ENCODE assay signal across 8 cellular contexts in the genomic region with DNA sequence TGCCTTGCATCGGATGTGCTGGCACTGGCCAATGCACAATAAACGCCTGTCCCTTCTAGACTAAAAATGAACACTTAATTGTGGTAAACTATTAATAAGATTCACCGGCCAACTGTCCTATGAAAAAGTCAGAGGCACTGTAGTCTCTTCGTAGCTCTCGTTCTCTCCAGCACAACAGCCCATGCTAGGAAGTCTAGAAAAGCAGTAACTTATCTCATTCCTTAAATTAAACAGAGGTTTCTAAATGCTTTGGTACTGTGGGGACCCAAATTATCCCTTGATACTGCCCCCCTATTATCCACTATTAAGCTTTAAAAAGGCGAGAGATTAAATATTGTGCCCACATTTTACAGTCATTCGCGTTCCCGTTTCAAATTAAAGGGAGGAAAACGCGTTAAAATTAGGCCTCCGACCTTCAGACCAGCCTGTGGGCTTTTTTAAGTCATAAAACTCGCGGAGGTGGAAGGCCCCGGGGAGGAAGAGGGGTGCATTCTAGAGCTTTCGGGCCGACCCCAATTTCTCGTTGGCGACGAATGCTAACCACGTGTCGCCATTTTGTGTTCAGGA. TPM values are rescaled to one million over a fixed set of nuclear protein-coding genes. Genes with fewer than 3 reads are reported as not detected.
A peak's percentile ranks its signal among the peaks of the same experiment; 100 is the strongest.
DNase-seq lines count a peak whose midpoint lies in the region; ATAC-seq and TF ChIP-seq lines count a peak whose summit lies in the region.

No MANE protein-coding gene starts in this region.

- no TSS peak for BruUV-seq in MCF 10A (replicated peaks; lab: Mats Ljungman, UMichigan)

- H3K27ac ChIP-seq in C4-2B (peak overlapping the region; percentile 98), KMS-11 (peak overlapping the region; percentile 100)

- H3K9me3 Mint-ChIP-seq in MCF 10A (ENCODE audit: unreplicated experiment) (no peaks in the 10 kb centered on the region), mesothelial cell of epicardium (no peaks in the 10 kb centered on the region)

- POLR2A ChIA-PET in MCF 10A (lab: Yijun Ruan, JAX), result interaction anchor here (0.6 to 14.0 kb wide), 17 partner anchors 10 to 257 kb away, joined by 3 to 328 read pairs (median 4); a partner anchor contains a TSS

- TF ChIP-seq CTCF in C4-2B (conservative IDR thresholded peaks at IDR 0.05) (no peak), KMS-11 (conservative IDR thresholded peaks at IDR 0.05; ENCODE audit: low read depth, low read length) (no peak), MCF 10A (IDR thresholded peaks at IDR 0.05; ENCODE audit: unreplicated experiment) (no peak), mesothelial cell of epicardium (IDR thresholded peaks at IDR 0.05; ENCODE audit: unreplicated experiment) (no peak)

- CTCF ChIA-PET in MCF 10A (lab: Yijun Ruan, JAX), result interaction anchor here (0.8 to 2.7 kb wide), 9 partner anchors 10 to 173 kb away, joined by 3 to 17 read pairs (median 5); no protein-coding TSS in a partner anchor

- H3K36me3 Mint-ChIP-seq in MCF 10A (ENCODE audit: insufficient read depth, unreplicated experiment), result peaks cover 48% of the 10 kb centered on the region
- peaks cover 17% of the 10 kb centered on the region for H3K36me3 Mint-ChIP-seq in mesothelial cell of epicardium

- peaks cover 4% of the 10 kb centered on the region; the same call in 1 of the 2 replicates for H3K36me3 ChIP-seq in KMS-11 (ENCODE audit: insufficient read depth)

- no peaks in the 10 kb centered on the region for H3K27me3 Mint-ChIP-seq in MCF 10A (ENCODE audit: insufficient read depth, unreplicated experiment)
- no peaks in the 10 kb centered on the region for H3K27me3 Mint-ChIP-seq in mesothelial cell of epicardium (ENCODE audit: low read depth)

- H3K4me3 ChIP-seq in KMS-11 (IDR thresholded peaks at IDR 0.05; ENCODE audit: insufficient read depth, low read depth, low read length), result peak overlapping the region; percentile 96

- H3K4me3 Mint-ChIP-seq in MCF 10A (ENCODE audit: unreplicated experiment) (peak overlapping the region; percentile 94), mesothelial cell of epicardium (peak overlapping the region; percentile 92)

- peak; percentile 11 for DNase-seq in MCF 10A (ENCODE audit: unreplicated experiment)
- no peak for DNase-seq in mesothelial cell of epicardium (ENCODE audit: low spot score in 2 of 2, unreplicated experiment in 2 of 2)
- DNase-seq in NCI-H526 treated with DMSO at 0.1 percent for 48 hours (lab: John Stamatoyannopoulos, UW), result no peak

- intact Hi-C loops in MCF 10A (cut with micrococcal nuclease), result loop anchor here (1.0 to 5.0 kb wide), 3 partner anchors 57 to 171 kb away; a partner anchor contains a TSS

- H3K4me1 Mint-ChIP-seq in MCF 10A (ENCODE audit: insufficient read depth, unreplicated experiment) (peaks cover 38% of the 10 kb centered on the region), mesothelial cell of epicardium (peaks cover 46% of the 10 kb centered on the region)

- H4K20me1 ChIP-seq in KMS-11 (ENCODE audit: insufficient read depth), result no peaks in the 10 kb centered on the region

- peaks cover 31% of the 10 kb centered on the region for H3K79me2 ChIP-seq in KMS-11 (ENCODE audit: insufficient read depth, low read depth)

- H3K27ac Mint-ChIP-seq in MCF 10A (ENCODE audit: low read depth, unreplicated experiment), result peak overlapping the region; percentile 100
- peak overlapping the region; percentile 100 for H3K27ac Mint-ChIP-seq in mesothelial cell of epicardium

- peaks cover 47% of the 10 kb centered on the region for H3K4me1 ChIP-seq in KMS-11 (ENCODE audit: low read depth, poor library complexity, severe bottlenecking)

- ATAC-seq in GM21381 (IDR thresholded peaks at IDR 0.05; ENCODE audit: unreplicated experiment) (no peak), HG02798 (IDR thresholded peaks at IDR 0.05; ENCODE audit: poor library complexity, unreplicated experiment) (no peak), GM21737 (IDR thresholded peaks at IDR 0.05; ENCODE audit: unreplicated experiment) (no peak)

- peak overlapping the region; percentile 58 for H3K4me2 ChIP-seq in KMS-11

- H3K27me3 ChIP-seq in KMS-11 (ENCODE audit: insufficient read depth, low read depth), result no peaks in the 10 kb centered on the region

- peak overlapping the region; percentile 100 for H3K9ac ChIP-seq in KMS-11

- peak overlapping the region; percentile 73 for H2AFZ ChIP-seq in KMS-11 (ENCODE audit: low read depth)

RNA-seq across cellular contexts. Expression of a gene that starts 1.5 kb away (rescaled TPM):
- total RNA-seq in MCF 10A (2022) (259 and 277 TPM in 2 replicates), mesothelial cell of epicardium (245 to 257 TPM (median 255 TPM) in 3 replicates)
